8 cellular contexts compared by ENCODE assay signal in genomic region chr10:71212249-71213126, GRCh38. TPM values are rescaled to one million over a fixed set of nuclear protein-coding genes. Genes with fewer than 3 reads are reported as not detected.
DNase-seq lines count a peak whose midpoint lies in the region; ATAC-seq and TF ChIP-seq lines count a peak whose summit lies in the region.

UNC5B (plus strand) TSS chr10:71212570; CDS start chr10:71212986, 416 bp downstream.

- no peaks in the 10 kb centered on the region for H3K36me3 ChIP-seq in mucosa of descending colon (ENCODE audit: low read depth)

- H3K4me3 Mint-ChIP-seq in activated T-cell treated with anti-CD3 and anti-CD28 coated beads, Interleukin-2, amount 50 U/mL, for 4 hours: peak within 1 kb of the TSS; percentile 70

- H3K9me3 ChIP-seq in mucosa of descending colon: no peaks in the 10 kb centered on the region

- no peaks in the 10 kb centered on the region for H3K36me3 Mint-ChIP-seq in activated T-cell treated with anti-CD3 and anti-CD28 coated beads, Interleukin-2, amount 50 U/mL, for 4 hours (ENCODE audit: insufficient read depth)

- intact Hi-C loops in mucosa of descending colon (cut with DNase I, micrococcal nuclease): loop anchor here in 1 of 2 donors (10.0 kb wide), 1 partner anchor 62 kb away; no protein-coding TSS in a partner anchor

- H3K4me1 Mint-ChIP-seq in activated T-cell treated with anti-CD3 and anti-CD28 coated beads, Interleukin-2, amount 50 U/mL, for 4 hours (ENCODE audit: low read depth): peaks cover 7% of the 10 kb centered on the region

- peak within 1 kb of the TSS; percentile 46 for H3K4me3 ChIP-seq in mucosa of descending colon

- peak; percentile 93 for DNase-seq in Ammon's horn (ENCODE audit: low spot score)
- peak; percentile 91 for DNase-seq in NCI-H82 (lab: John Stamatoyannopoulos, UW)
- DNase-seq in activated T-cell treated with anti-CD3 and anti-CD28 coated beads, Interleukin-2, amount 50 U/mL, for 4 hours: peak; percentile 41
- DNase-seq in mucosa of descending colon: peak; percentile 87 to 95 (median 90)
- DNase-seq in stimulated activated CD8-positive, alpha-beta memory T cell treated with anti-CD3 and anti-CD28 coated beads, Interleukin-2, amount 100 ng/mL, for 48 hours (ENCODE audit: low read depth in 2 of 2): peak; percentile 49 to 58

- no peaks in the 10 kb centered on the region for H3K9me3 Mint-ChIP-seq in activated T-cell treated with anti-CD3 and anti-CD28 coated beads, Interleukin-2, amount 50 U/mL, for 4 hours

- H3K27me3 Mint-ChIP-seq in activated T-cell treated with anti-CD3 and anti-CD28 coated beads, Interleukin-2, amount 50 U/mL, for 4 hours (ENCODE audit: low read depth): peaks cover 68% of the 10 kb centered on the region

- TF ChIP-seq CTCF in mucosa of descending colon (IDR thresholded peaks at IDR 0.05): no peak

- peak; percentile 42 for ATAC-seq in HG02642 (IDR thresholded peaks at IDR 0.05; ENCODE audit: poor library complexity, unreplicated experiment)
- ATAC-seq in activated T-cell treated with anti-CD3 and anti-CD28 coated beads, Interleukin-2, amount 50 U/mL, for 4 hours: peak; percentile 82 to 85
- ATAC-seq in esophagus mucosa: peak; percentile 84
- peak; percentile 88 for ATAC-seq in mucosa of descending colon
- no peak for ATAC-seq in GM18502 (IDR thresholded peaks at IDR 0.05; ENCODE audit: poor library complexity, unreplicated experiment)

- H3K4me1 ChIP-seq in mucosa of descending colon (ENCODE audit: low read depth): peaks cover 17% of the 10 kb centered on the region

RNA-seq across cellular contexts. Expression of gene UNC5B, which starts in this region (rescaled TPM):
- under 1 TPM; 0.26 to 0.43 (median 0.35) TPM for total RNA-seq in activated T-cell treated with anti-CD3 and anti-CD28 coated beads, Interleukin-2, amount 50 U/mL, for 4 hours
- total RNA-seq in esophagus mucosa (37.0 TPM), mucosa of descending colon (10 to 100 TPM; 11.0 to 17.4 (median 11.4) TPM)

Comparison
In these comparisons a context has a peak if more than half of its experiments do, and no peak if none do; other contexts are left out.
1. RNA of gene UNC5B (total RNA-seq): 37.0 TPM in esophagus mucosa (single experiment) and 11.0 to 17.4 TPM in mucosa of descending colon; 0.26 to 0.43 TPM in activated T-cell treated with anti-CD3 and anti-CD28 coated beads, Interleukin-2, amount 50 U/mL, for 4 hours; every median in the first group is over 4 times any median in the second.
2. Peak in DNase-seq and ATAC-seq in activated T-cell treated with anti-CD3 and anti-CD28 coated beads, Interleukin-2, amount 50 U/mL, for 4 hours; RNA of the gene not detected or under 1 TPM.
3. DNase-seq: peak in every context shown above with its lines; median percentile 93 in Ammon's horn; 91 in NCI-H82; 90 in mucosa of descending colon; 54 in stimulated activated CD8-positive, alpha-beta memory T cell treated with anti-CD3 and anti-CD28 coated beads, Interleukin-2, amount 100 ng/mL, for 48 hours; 41 in activated T-cell treated with anti-CD3 and anti-CD28 coated beads, Interleukin-2, amount 50 U/mL, for 4 hours.